In the genomic region with DNA sequence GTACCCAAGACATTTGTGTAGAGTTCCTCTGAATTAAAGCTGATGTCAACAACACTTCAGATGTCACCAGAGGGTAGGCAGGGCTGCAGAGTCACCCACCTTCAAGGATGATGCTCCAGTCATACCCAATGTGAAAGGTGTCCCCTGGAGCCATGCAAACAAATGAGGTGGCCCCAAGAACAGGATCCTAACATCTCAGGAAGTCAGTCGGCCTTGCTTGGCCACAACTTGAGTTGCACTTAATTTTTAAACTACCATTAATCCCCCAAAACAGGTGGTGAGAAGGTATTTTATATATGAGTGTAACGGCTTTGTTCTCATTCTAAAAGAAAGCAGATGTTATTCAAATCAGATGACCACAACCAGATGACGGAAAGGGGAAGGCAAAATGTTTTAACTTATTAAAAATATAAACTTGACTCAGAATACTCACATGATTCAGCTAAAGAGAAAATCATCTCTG, we compare ENCODE assay signal across 10 cellular contexts. TPM values are rescaled to one million over a fixed set of nuclear protein-coding genes. Genes with fewer than 3 reads are reported as not detected.
A peak's percentile ranks its signal among the peaks of the same experiment; 100 is the strongest.
DNase-seq lines count a peak whose midpoint lies in the region; ATAC-seq and TF ChIP-seq lines count a peak whose summit lies in the region.
"Had no signal": no experiment of that assay in that cellular context is flagged by ENCODE, and none has a peak within 500 bp of the region (broad histone marks: within the 10 kb centered on the region; RNA-seq: fewer than 3 reads in every experiment).

No MANE protein-coding gene starts in this region.

- DNase-seq in CD1c-positive myeloid dendritic cell (ENCODE audit: extremely low spot score), result peak; percentile 71
- DNase-seq in activated CD4-positive, alpha-beta memory T cell treated with anti-CD3 and anti-CD28 coated beads for 36 hours, result peak; percentile 84
- no peak for DNase-seq in mucosa of descending colon
- DNase-seq in Calu3, result no peak
- DNase-seq in progenitor cell of endocrine pancreas (ENCODE audit: low spot score, unreplicated experiment), result no peak
- DNase-seq in H7, result no peak
- DNase-seq: DND-41 had no signal

- no peaks in the 10 kb centered on the region for H3K36me3 ChIP-seq in mucosa of descending colon (ENCODE audit: low read depth)
- H3K36me3 ChIP-seq in H7 (replicated peaks; ENCODE audit: control insufficient read depth, insufficient read depth, low read length), result no peaks in the 10 kb centered on the region

- H3K4me1 ChIP-seq in mucosa of descending colon (ENCODE audit: low read depth), result no peaks in the 10 kb centered on the region

- BruUV-seq in Calu3 (replicated peaks; lab: Mats Ljungman, UMichigan), result no TSS peak

- peaks cover 4% of the 10 kb centered on the region for H3K36me3 Mint-ChIP-seq in activated CD4-positive, alpha-beta memory T cell treated with anti-CD3 and anti-CD28 coated beads for 36 hours
- H3K36me3 Mint-ChIP-seq in Calu3 (ENCODE audit: insufficient read depth, unreplicated experiment), result peaks cover 9% of the 10 kb centered on the region
- peaks cover 2% of the 10 kb centered on the region for H3K36me3 Mint-ChIP-seq in progenitor cell of endocrine pancreas (ENCODE audit: insufficient read depth)

- peak overlapping the region; percentile 96 for H3K27ac Mint-ChIP-seq in activated CD4-positive, alpha-beta memory T cell treated with anti-CD3 and anti-CD28 coated beads for 36 hours
- H3K27ac Mint-ChIP-seq in Calu3 (ENCODE audit: unreplicated experiment) (no peak overlapping the region), progenitor cell of endocrine pancreas (no peak overlapping the region)

- no peak for TF ChIP-seq CTCF in mucosa of descending colon (IDR thresholded peaks at IDR 0.05)
- TF ChIP-seq CTCF in Calu3 (IDR thresholded peaks at IDR 0.05; ENCODE audit: unreplicated experiment), result no peak
- TF ChIP-seq CTCF in progenitor cell of endocrine pancreas (IDR thresholded peaks at IDR 0.05; ENCODE audit: unreplicated experiment), result no peak

- TF ChIP-seq POLR2A in GM19193 (IDR thresholded peaks at IDR 0.05; ENCODE audit: extremely low read depth, insufficient read depth, insufficient read length), result peak; percentile 18

- peaks cover 4% of the 10 kb centered on the region for H3K9me3 Mint-ChIP-seq in activated CD4-positive, alpha-beta memory T cell treated with anti-CD3 and anti-CD28 coated beads for 36 hours
- H3K9me3 Mint-ChIP-seq in Calu3 (ENCODE audit: low read depth, unreplicated experiment) (peaks cover 3% of the 10 kb centered on the region), progenitor cell of endocrine pancreas (ENCODE audit: low read depth) (peaks cover 4% of the 10 kb centered on the region)

- POLR2A ChIA-PET in activated CD4-positive, alpha-beta memory T cell treated with anti-CD3 and anti-CD28 coated beads for 36 hours (lab: Charles Lee), result interaction anchor here (0.6 to 2.9 kb wide), 5 partner anchors 16 to 78 kb away, joined by 3 to 12 read pairs (median 3); no protein-coding TSS in a partner anchor

- intact Hi-C loops in activated CD4-positive, alpha-beta memory T cell treated with anti-CD3 and anti-CD28 coated beads for 36 hours (cut with micrococcal nuclease), result loop anchor here (1.0 kb wide), 2 partner anchors 8 to 10 kb away; no protein-coding TSS in a partner anchor
- intact Hi-C loops in mucosa of descending colon (cut with DNase I, micrococcal nuclease), result no loop called here
- intact Hi-C loops in Calu3 (cut with micrococcal nuclease; ENCODE audit: unreplicated experiment), result no loop called here

- no peaks in the 10 kb centered on the region for H3K27me3 Mint-ChIP-seq in activated CD4-positive, alpha-beta memory T cell treated with anti-CD3 and anti-CD28 coated beads for 36 hours
- H3K27me3 Mint-ChIP-seq in Calu3 (ENCODE audit: unreplicated experiment) (no peaks in the 10 kb centered on the region), progenitor cell of endocrine pancreas (no peaks in the 10 kb centered on the region)

- ATAC-seq in HG03066 (IDR thresholded peaks at IDR 0.05; ENCODE audit: low read depth, unreplicated experiment), result peak; percentile 51
- no peak for ATAC-seq in mucosa of descending colon
- ATAC-seq: Panc1 had no signal

- H3K4me3 Mint-ChIP-seq in activated CD4-positive, alpha-beta memory T cell treated with anti-CD3 and anti-CD28 coated beads for 36 hours, result peak overlapping the region; percentile 39
- H3K4me3 Mint-ChIP-seq in Calu3 (ENCODE audit: low read depth, unreplicated experiment), result no peak overlapping the region
- H3K4me3 Mint-ChIP-seq in progenitor cell of endocrine pancreas (ENCODE audit: low read depth), result no peak overlapping the region

- no peaks in the 10 kb centered on the region for H3K9me3 ChIP-seq in mucosa of descending colon

- H3K27me3 ChIP-seq in H7 (ENCODE audit: control insufficient read depth, insufficient read depth, low read length), result no peaks in the 10 kb centered on the region

- CTCF ChIA-PET in activated CD4-positive, alpha-beta memory T cell treated with anti-CD3 and anti-CD28 coated beads for 36 hours (lab: Charles Lee), result interaction anchor here (0.9 to 1.5 kb wide), 3 partner anchors 16 to 78 kb away, joined by 4 to 7 read pairs (median 5); partner anchors contain the start of gene SERPINB1
- CTCF ChIA-PET in Calu3 (lab: Charles Lee), result no interaction called here

- no peak overlapping the region for H3K4me3 ChIP-seq in mucosa of descending colon
- H3K4me3 ChIP-seq in H7 (ENCODE audit: insufficient read depth, low read depth, low read length), result no peak overlapping the region

- H3K4me1 Mint-ChIP-seq in activated CD4-positive, alpha-beta memory T cell treated with anti-CD3 and anti-CD28 coated beads for 36 hours (ENCODE audit: low read depth), result peaks cover 77% of the 10 kb centered on the region
- peaks cover 29% of the 10 kb centered on the region for H3K4me1 Mint-ChIP-seq in Calu3 (ENCODE audit: low read depth, unreplicated experiment)
- H3K4me1 Mint-ChIP-seq in progenitor cell of endocrine pancreas (ENCODE audit: low read depth), result peaks cover 14% of the 10 kb centered on the region

RNA-seq across cellular contexts. Expression of gene SERPINB1, which starts 21.1 kb away (rescaled TPM):
- 100 to 1,000 TPM; 164 to 169 TPM for total RNA-seq in activated CD4-positive, alpha-beta memory T cell treated with anti-CD3 and anti-CD28 coated beads for 36 hours
- 100 to 1,000 TPM in 2 of 3 donors, 10 to 100 TPM in 1; 66.7 to 187 (median 132) TPM for total RNA-seq in mucosa of descending colon
- 56.3 and 78.5 TPM in 2 replicates for total RNA-seq in Calu3 (2022)
- total RNA-seq in progenitor cell of endocrine pancreas, result 57.4 and 61.6 TPM in 2 replicates
- total RNA-seq in H7 (2014; rRNA removed; shearing (Covaris generic)), result 13.6 and 14.1 TPM in 2 replicates

RNA-seq across cellular contexts. Expression of gene SERPINB9, which starts 40.4 kb away (rescaled TPM):
- 10 to 100 TPM; 69.9 to 72.6 TPM for total RNA-seq in activated CD4-positive, alpha-beta memory T cell treated with anti-CD3 and anti-CD28 coated beads for 36 hours
- 1 to 10 TPM; 3.7 to 6.4 (median 4.2) TPM for total RNA-seq in mucosa of descending colon
- total RNA-seq in Calu3 (2022), result 17.2 and 22.9 TPM in 2 replicates
- 6.5 and 7.6 TPM in 2 replicates for total RNA-seq in progenitor cell of endocrine pancreas
- total RNA-seq in H7 (2014; rRNA removed; shearing (Covaris generic)), result 46.4 and 57.1 TPM in 2 replicates

Comparison
In these comparisons a context has a peak if more than half of its experiments do, and no peak if none do; other contexts are left out.
1. DNase-seq: peak in CD1c-positive myeloid dendritic cell (single experiment) and activated CD4-positive, alpha-beta memory T cell treated with anti-CD3 and anti-CD28 coated beads for 36 hours (single experiment); none in mucosa of descending colon (0 of 3), Calu3 (single experiment), progenitor cell of endocrine pancreas (single experiment) and H7 (single experiment).